In the genomic region with DNA sequence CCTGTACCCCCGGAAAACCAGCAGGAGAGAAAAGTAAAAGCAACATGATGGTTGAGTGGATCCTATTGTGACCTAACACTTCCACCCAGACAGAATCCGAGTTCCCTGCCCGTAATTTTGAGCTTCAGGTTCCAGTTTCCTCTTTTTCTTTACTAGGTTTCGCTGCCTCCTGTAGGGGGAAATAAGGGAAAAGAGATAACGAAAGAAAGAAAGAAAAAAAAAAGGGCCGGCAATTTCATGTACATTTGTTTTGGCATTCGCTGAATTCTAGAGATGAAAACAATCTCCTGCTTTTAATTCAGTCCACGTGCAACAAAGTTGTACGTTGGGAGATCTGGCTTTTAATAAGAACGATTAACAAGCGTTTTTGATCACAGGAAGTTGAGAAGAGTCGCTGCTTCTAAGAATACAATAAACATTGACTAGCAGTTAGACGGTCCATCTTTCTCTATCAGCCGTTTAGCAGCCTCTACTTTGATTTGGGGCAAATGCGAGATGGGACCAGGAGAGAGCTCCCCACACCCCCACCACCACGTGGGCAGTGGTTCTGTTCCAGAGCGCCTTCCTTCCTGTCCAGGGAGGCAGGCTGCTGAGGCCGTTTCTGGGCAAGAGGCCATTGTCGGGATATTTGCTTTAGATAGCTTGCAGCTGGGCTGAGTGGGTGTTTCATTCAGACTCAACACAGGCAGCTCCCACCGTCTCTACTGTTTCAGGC, we compare ENCODE assay signal across 1 cellular context.
A peak's percentile ranks its signal among the peaks of the same experiment; 100 is the strongest.
TF ChIP-seq lines count a peak whose summit lies in the region.

No MANE protein-coding gene starts in this region.

TF ChIP-seq in K562, 482 proteins besides CTCF, POLR2A, EP300 and RAD21 (continued from another document):
- TF ChIP-seq, protein P1, sequence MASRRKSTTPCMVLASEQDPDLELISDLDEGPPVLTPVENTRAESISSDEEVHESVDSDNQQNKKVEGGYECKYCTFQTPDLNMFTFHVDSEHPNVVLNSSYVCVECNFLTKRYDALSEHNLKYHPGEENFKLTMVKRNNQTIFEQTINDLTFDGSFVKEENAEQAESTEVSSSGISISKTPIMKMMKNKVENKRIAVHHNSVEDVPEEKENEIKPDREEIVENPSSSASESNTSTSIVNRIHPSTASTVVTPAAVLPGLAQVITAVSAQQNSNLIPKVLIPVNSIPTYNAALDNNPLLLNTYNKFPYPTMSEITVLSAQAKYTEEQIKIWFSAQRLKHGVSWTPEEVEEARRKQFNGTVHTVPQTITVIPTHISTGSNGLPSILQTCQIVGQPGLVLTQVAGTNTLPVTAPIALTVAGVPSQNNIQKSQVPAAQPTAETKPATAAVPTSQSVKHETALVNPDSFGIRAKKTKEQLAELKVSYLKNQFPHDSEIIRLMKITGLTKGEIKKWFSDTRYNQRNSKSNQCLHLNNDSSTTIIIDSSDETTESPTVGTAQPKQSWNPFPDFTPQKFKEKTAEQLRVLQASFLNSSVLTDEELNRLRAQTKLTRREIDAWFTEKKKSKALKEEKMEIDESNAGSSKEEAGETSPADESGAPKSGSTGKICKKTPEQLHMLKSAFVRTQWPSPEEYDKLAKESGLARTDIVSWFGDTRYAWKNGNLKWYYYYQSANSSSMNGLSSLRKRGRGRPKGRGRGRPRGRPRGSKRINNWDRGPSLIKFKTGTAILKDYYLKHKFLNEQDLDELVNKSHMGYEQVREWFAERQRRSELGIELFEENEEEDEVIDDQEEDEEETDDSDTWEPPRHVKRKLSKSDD (conservative IDR thresholded peaks at IDR 0.05; ENCODE audit: low read length) = peak; percentile 81; the same call in 1 of the 2 replicates
